ENCODE assay signal across 14 cellular contexts in the genomic region with DNA sequence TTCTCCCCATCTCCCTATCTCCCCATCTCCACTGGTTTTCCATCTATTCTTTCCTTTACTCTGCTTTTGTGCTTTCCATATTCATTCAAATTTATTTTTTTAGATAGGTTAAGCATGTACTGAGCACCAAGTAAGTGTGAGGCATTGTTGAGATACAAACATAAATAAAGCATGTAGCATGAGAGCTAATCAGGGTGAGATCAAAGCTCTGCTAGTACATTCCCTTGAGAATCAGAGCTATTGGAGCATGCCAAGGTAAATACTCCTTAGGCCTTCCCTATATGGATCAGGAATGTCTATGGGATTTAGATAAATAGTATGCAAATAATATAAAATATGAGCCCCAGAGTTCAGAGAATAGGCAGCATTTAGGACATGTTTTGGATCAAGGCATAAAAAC. TPM values are rescaled to one million over a fixed set of nuclear protein-coding genes. Genes with fewer than 3 reads are reported as not detected.
DNase-seq lines count a peak whose midpoint lies in the region; ATAC-seq, FAIRE-seq and TF ChIP-seq lines count a peak whose summit lies in the region.
"Had no signal": no experiment of that assay in that cellular context is flagged by ENCODE, and none has a peak within 500 bp of the region (broad histone marks: within the 10 kb centered on the region; RNA-seq: fewer than 3 reads in every experiment).

No MANE protein-coding gene starts in this region.

- 0 out of 5 replicates have a peak, but pooled peaks of 1 of the 2 experiments have one; percentile 14 for TF ChIP-seq EP300 in A549 (IDR thresholded peaks at IDR 0.05)

- H3K9ac ChIP-seq in rectal smooth muscle tissue (ENCODE audit: low read length) = no peak overlapping the region

- no peak for TF ChIP-seq RAD21 in A549 (conservative IDR thresholded peaks at IDR 0.05 in 1 of 2, IDR thresholded peaks at IDR 0.05 in 1 of 2)

- H3K4me2 ChIP-seq in A549 = peak overlapping the region; percentile 31

- ATAC-seq in A549 = peak in 1 of 2 experiments; percentile 57; a peak in 3 of 6 replicates
- ATAC-seq: activated naive CD4-positive, alpha-beta T cell treated with anti-CD3 and anti-CD28 coated beads, Interleukin-2, amount 50 U/mL, for 72 hours; naive thymus-derived CD8-positive, alpha-beta T cell had no signal

- CTCF ChIA-PET in A549 (lab: Yijun Ruan, JAX) = interaction anchor here (0.9 kb wide), 1 partner anchor 11 kb away, joined by 3 read pairs; no protein-coding TSS in a partner anchor

- H3K36me3 ChIP-seq in rectal smooth muscle tissue (ENCODE audit: control insufficient read depth, insufficient read depth, low read length) (no peaks in the 10 kb centered on the region), H7 (replicated peaks; ENCODE audit: control insufficient read depth, insufficient read depth, low read length) (no peaks in the 10 kb centered on the region)

- no peaks in the 10 kb centered on the region for H3K27me3 ChIP-seq in rectal smooth muscle tissue (ENCODE audit: control insufficient read depth, insufficient read depth, low read length)
- H3K27me3 ChIP-seq in H7 (ENCODE audit: control insufficient read depth, insufficient read depth, low read length) = no peaks in the 10 kb centered on the region

- peak; percentile 76 for FAIRE-seq in A549 (lab: Jason Lieb, UNC)

- H3K4me3 ChIP-seq in A549 (no peak overlapping the region), rectal smooth muscle tissue (ENCODE audit: low read length) (no peak overlapping the region), H7 (ENCODE audit: insufficient read depth, low read depth, low read length) (no peak overlapping the region)

- TF ChIP-seq POLR2A in A549 (IDR thresholded peaks at IDR 0.05; ENCODE audit: low read length) = no peak

- no peaks in the 10 kb centered on the region for H3K9me3 ChIP-seq in A549

- DNase-seq in A549 (ENCODE audit: low read depth in 1 of 2, low spot score in 1 of 2) = peak in 1 of 2 experiments; percentile 53
- DNase-seq in LoVo (ENCODE audit: low spot score) = peak; percentile 32
- no peak for DNase-seq in epithelial cell of prostate (ENCODE audit: low read depth, low spot score)
- DNase-seq in stimulated activated CD4-positive, alpha-beta T cell treated with anti-CD3 and anti-CD28 coated beads, Interleukin-2, amount 100 ng/mL, for 24 hours = no peak
- no peak for DNase-seq in H7
- no peak for DNase-seq in AG08395 (ENCODE audit: low spot score)
- no peak for DNase-seq in SKM-1 treated with dmso at 0.1 percent for 144 hours (lab: John Stamatoyannopoulos, UW; ENCODE audit: unreplicated experiment)
- DNase-seq: activated T-cell treated with anti-CD3 and anti-CD28 coated beads for 4 hours; caudate nucleus; DMS 273 treated with DMSO at 0.1 percent for 48 hours; naive thymus-derived CD8-positive, alpha-beta T cell; NCI-H345 had no signal

- peaks cover 58% of the 10 kb centered on the region for H3K4me1 ChIP-seq in A549
- H3K4me1 ChIP-seq in rectal smooth muscle tissue (ENCODE audit: control insufficient read depth, insufficient read depth, low read length) = peaks cover 20% of the 10 kb centered on the region

- no peak for TF ChIP-seq CTCF in A549 (IDR thresholded peaks at IDR 0.05)

- H3K27ac ChIP-seq in A549 (peak overlapping the region; percentile 66 to 84), epithelial cell of prostate (peak overlapping the region; percentile 51), rectal smooth muscle tissue (ENCODE audit: low read depth, low read length) (peak overlapping the region; percentile 71)

- POLR2A ChIA-PET in A549 (lab: Yijun Ruan, JAX) = no interaction called here

TF ChIP-seq in A549, 52 proteins besides CTCF, POLR2A, EP300 and RAD21:
- TF ChIP-seq, protein P1, sequence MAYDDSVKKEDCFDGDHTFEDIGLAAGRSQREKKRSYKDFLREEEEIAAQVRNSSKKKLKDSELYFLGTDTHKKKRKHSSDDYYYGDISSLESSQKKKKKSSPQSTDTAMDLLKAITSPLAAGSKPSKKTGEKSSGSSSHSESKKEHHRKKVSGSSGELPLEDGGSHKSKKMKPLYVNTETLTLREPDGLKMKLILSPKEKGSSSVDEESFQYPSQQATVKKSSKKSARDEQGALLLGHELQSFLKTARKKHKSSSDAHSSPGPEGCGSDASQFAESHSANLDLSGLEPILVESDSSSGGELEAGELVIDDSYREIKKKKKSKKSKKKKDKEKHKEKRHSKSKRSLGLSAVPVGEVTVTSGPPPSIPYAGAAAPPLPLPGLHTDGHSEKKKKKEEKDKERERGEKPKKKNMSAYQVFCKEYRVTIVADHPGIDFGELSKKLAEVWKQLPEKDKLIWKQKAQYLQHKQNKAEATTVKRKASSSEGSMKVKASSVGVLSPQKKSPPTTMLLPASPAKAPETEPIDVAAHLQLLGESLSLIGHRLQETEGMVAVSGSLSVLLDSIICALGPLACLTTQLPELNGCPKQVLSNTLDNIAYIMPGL (CRISPR knock-in tag; IDR thresholded peaks at IDR 0.05; ENCODE audit: borderline replicate concordance) = no peak
- TF ChIP-seq GATA3 (IDR thresholded peaks at IDR 0.05; ENCODE audit: borderline replicate concordance) = peak; percentile 41; the same call in 1 of the 2 replicates
TF ChIP-seq in A549: peak in this region for 1.

RNA-seq across cellular contexts. Expression of a gene that starts 25.3 kb away (rescaled TPM):
- polyA plus RNA-seq in A549 (2011; rRNA removed) = 78.4 and 87.1 TPM in 2 replicates
- 36.4 and 40.0 TPM in 2 replicates for polyA plus RNA-seq in A549 (2012; cell fraction: cytosol; rRNA removed)
- polyA plus RNA-seq in A549 (2012; cell fraction: nucleus; rRNA removed) = 23.5 and 26.3 TPM in 2 replicates
- 52.9 to 54.0 TPM (median 53.7 TPM) in 3 replicates for polyA plus RNA-seq in A549 (2017; fragmentation: RNase III; extraction: RNeasy Plus Mini Kit Qiagen cat#74134 plus additional on column Dnase treatment)
- 60.8 and 68.7 TPM in 2 replicates for polyA minus RNA-seq in A549 (2011; rRNA and poly(A)+ RNA removed)
- 25.3 TPM in 2 replicates for total RNA-seq in H7 (2014; rRNA removed; shearing (Covaris generic))

RNA-seq across cellular contexts. Expression of a gene that starts 25.7 kb away (rescaled TPM):
- 7.4 and 8.5 TPM in 2 replicates for polyA plus RNA-seq in A549 (2011; rRNA removed)
- polyA plus RNA-seq in A549 (2012; cell fraction: cytosol; rRNA removed) = 5.5 and 6.7 TPM in 2 replicates
- 3.3 and 4.3 TPM in 2 replicates for polyA plus RNA-seq in A549 (2012; cell fraction: nucleus; rRNA removed)
- 7.6 to 9.5 TPM (median 8.5 TPM) in 3 replicates for polyA plus RNA-seq in A549 (2017; fragmentation: RNase III; extraction: RNeasy Plus Mini Kit Qiagen cat#74134 plus additional on column Dnase treatment)
- polyA minus RNA-seq in A549 (2011; rRNA and poly(A)+ RNA removed) = 5.5 and 5.9 TPM in 2 replicates
- total RNA-seq in H7 (2014; rRNA removed; shearing (Covaris generic)) = 1.1 and 1.7 TPM in 2 replicates
